28 cellular contexts compared by ENCODE assay signal in genomic region chr6:81289229-81289628, GRCh38.
"Had no signal": no experiment of that assay in that cellular context is flagged by ENCODE, and none has a peak within 500 bp of the region (broad histone marks: within the 10 kb centered on the region; RNA-seq: fewer than 3 reads in every experiment).

No MANE protein-coding gene starts in this region.

- H3K27me3 ChIP-seq: neural progenitor cell, ovary, spleen, stomach, thyroid gland, tibial nerve, upper lobe of left lung, vagina had no signal

- H3K4me2 ChIP-seq: neural progenitor cell, smooth muscle cell had no signal

- H3K79me2 ChIP-seq: parathyroid adenoma had no signal

- H3K4me1 ChIP-seq: neural progenitor cell, parathyroid adenoma, psoas muscle, spleen, stomach, thyroid gland, tibial nerve, upper lobe of left lung, vagina had no signal

- H2AFZ ChIP-seq: neural progenitor cell, parathyroid adenoma had no signal

- FAIRE-seq: urothelium cell line had no signal

- H3K4me3 ChIP-seq: neural progenitor cell, ovary, psoas muscle, skin epidermis, smooth muscle cell, spleen, stomach, thoracic aorta, thyroid gland, tibial nerve, upper lobe of left lung, vagina had no signal

- DNase-seq: naive thymus-derived CD4-positive, alpha-beta T cell; natural killer cell; occipital lobe; ovary; posterior cingulate gyrus; psoas muscle; right cardiac atrium; spleen; stimulated activated CD4-positive, alpha-beta T cell treated with anti-CD3 and anti-CD28 coated beads, Interleukin-12 subunit alpha, Interleukin-12 subunit beta, amount 100 ng/mL, for 4 hours; stimulated activated CD4-positive, alpha-beta T cell treated with anti-CD3 and anti-CD28 coated beads, Interleukin-1b, Interleukin-23, amount 100 ng/mL, for 48 hours; stimulated activated CD4-positive, alpha-beta T cell treated with anti-CD3 and anti-CD28 coated beads, Interleukin-4, amount 100 ng/mL, for 1 hour; stimulated activated CD4-positive, alpha-beta T cell treated with anti-CD3 and anti-CD28 coated beads, Interleukin-4, amount 100 ng/mL, for 4 hours; stimulated activated CD8-positive, alpha-beta memory T cell treated with anti-CD3 and anti-CD28 coated beads, Interleukin-4, amount 100 ng/mL, for 48 hours; stimulated activated naive B cell treated with anti-CD40 and anti-IgM and Interleukin-4, amounts not matched to agents 10 μg/mL and 1 μg/mL and 100 μg/mL, for 72 hours; stimulated activated naive CD4-positive, alpha-beta T cell treated with Interleukin-2 at 50 U/mL for 16 hours; stomach; thyroid gland; trophoblast cell; upper lobe of left lung had no signal

- H3K27ac ChIP-seq: neural progenitor cell, ovary, parathyroid adenoma, psoas muscle, skin epidermis, spleen, stomach, thoracic aorta, thyroid gland, tibial nerve, upper lobe of left lung, vagina had no signal

- H3K9ac ChIP-seq: neural progenitor cell, parathyroid adenoma had no signal

- H3K36me3 ChIP-seq: neural progenitor cell, ovary, spleen, stomach, thoracic aorta, thyroid gland, tibial nerve, upper lobe of left lung, vagina had no signal

- H3K9me3 ChIP-seq: ovary, psoas muscle, stomach, thoracic aorta, thyroid gland, tibial nerve, upper lobe of left lung, vagina had no signal

- ATAC-seq: naive thymus-derived CD4-positive, alpha-beta T cell; natural killer cell; psoas muscle; right cardiac atrium; sciatic nerve; stimulated activated naive B cell treated with anti-CD40 and anti-IgM and Interleukin-4, amounts not matched to agents 10 μg/mL and 1 μg/mL and 100 μg/mL, for 72 hours had no signal
